24 cellular contexts compared by ENCODE assay signal in the genomic region with DNA sequence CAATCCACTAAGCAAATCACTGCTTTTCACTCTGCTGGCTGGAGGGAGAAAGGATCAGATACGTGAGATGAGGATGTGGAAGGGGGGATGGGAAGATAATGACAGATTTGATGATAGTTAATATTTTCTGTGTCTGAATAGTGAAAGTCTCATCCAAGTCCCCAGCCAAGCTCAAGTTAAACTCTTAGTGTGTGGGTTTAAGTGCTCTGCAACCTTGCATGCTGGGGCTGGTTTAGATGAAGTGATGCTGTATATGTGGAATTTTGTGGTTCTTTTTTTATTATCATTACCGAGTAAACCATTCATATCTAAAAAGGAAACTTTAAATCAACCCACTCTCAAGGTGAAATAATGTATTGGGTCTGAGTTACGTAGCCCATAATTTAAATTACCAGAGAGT.
DNase-seq lines count a peak whose midpoint lies in the region; ATAC-seq, FAIRE-seq and TF ChIP-seq lines count a peak whose summit lies in the region.
"Had no signal": no experiment of that assay in that cellular context is flagged by ENCODE, and none has a peak within 500 bp of the region (broad histone marks: within the 10 kb centered on the region; RNA-seq: fewer than 3 reads in every experiment).

No MANE protein-coding gene starts in this region.

- CTCF ChIA-PET in H1 (lab: Charles Lee; ENCODE audit: partially characterized antibody): no interaction called here

- TF ChIP-seq EP300 in H1 (IDR thresholded peaks at IDR 0.05; ENCODE audit: borderline replicate concordance in 1 of 2, low read depth in 2 of 2, low read length in 2 of 2) (no peak), suprapubic skin (IDR thresholded peaks at IDR 0.05) (no peak)

- no peak overlapping the region for H2BK5ac ChIP-seq in H1 (ENCODE audit: low read depth, low read length)

- H3K9me3 ChIP-seq in RWPE2 (ENCODE audit: severe bottlenecking) (no peaks in the 10 kb centered on the region), H1 (ENCODE audit: insufficient read depth in 2 of 2, low read depth in 1 of 2, low read length in 1 of 2) (no peaks in the 10 kb centered on the region), suprapubic skin (no peaks in the 10 kb centered on the region)
- H3K9me3 ChIP-seq: BE2C, Caco-2 had no signal

- H3K4me3 Mint-ChIP-seq in activated T-cell treated with anti-CD3 and anti-CD28 coated beads, Interleukin-2, amount 50 U/mL, for 24 hours: no peak overlapping the region
- H3K4me3 Mint-ChIP-seq: CD4-positive, alpha-beta T cell; T-cell had no signal

- no peaks in the 10 kb centered on the region for H3K36me3 Mint-ChIP-seq in activated T-cell treated with anti-CD3 and anti-CD28 coated beads, Interleukin-2, amount 50 U/mL, for 24 hours (ENCODE audit: low read depth)
- H3K36me3 Mint-ChIP-seq: T-cell had no signal

- H3K18ac ChIP-seq in H1 (ENCODE audit: extremely low read depth, low read length): no peak overlapping the region

- no peaks in the 10 kb centered on the region for H3K79me1 ChIP-seq in H1 (ENCODE audit: low read depth, low read length)

- H4K5ac ChIP-seq in H1 (ENCODE audit: insufficient read length, low read depth, low read length): no peak overlapping the region

- no peak overlapping the region for H3K4me3 ChIP-seq in RWPE2 (ENCODE audit: severe bottlenecking)
- H3K4me3 ChIP-seq in H1 (ENCODE audit: extremely low read depth in 1 of 4, insufficient read depth in 2 of 4, low read depth in 3 of 4, low read length in 4 of 4): no peak overlapping the region
- no peak overlapping the region for H3K4me3 ChIP-seq in suprapubic skin

- no peak overlapping the region for H2BK12ac ChIP-seq in H1 (ENCODE audit: low read depth, low read length)

- no peak overlapping the region for H2AK5ac ChIP-seq in H1 (ENCODE audit: low read depth, low read length)

- H4K91ac ChIP-seq in H1 (replicated peaks; ENCODE audit: insufficient read length, low read length): no peak overlapping the region

- no peaks in the 10 kb centered on the region for H3K27me3 ChIP-seq in RWPE2 (ENCODE audit: insufficient read depth, poor library complexity, severe bottlenecking)
- H3K27me3 ChIP-seq in H1 (replicated peaks in 1 of 4; ENCODE audit: control insufficient read depth in 3 of 4, extremely low read depth in 1 of 4, insufficient read depth in 3 of 4, low read length in 3 of 4): no peaks in the 10 kb centered on the region
- H3K27me3 ChIP-seq in suprapubic skin: no peaks in the 10 kb centered on the region
- H3K27me3 ChIP-seq: BE2C had no signal

- TF ChIP-seq CTCF in RWPE2 (IDR thresholded peaks at IDR 0.05; ENCODE audit: poor library complexity, severe bottlenecking) (no peak), H1 (IDR thresholded peaks at IDR 0.05; ENCODE audit: control extremely low read depth in 1 of 3, insufficient read depth in 1 of 3, low read depth in 1 of 3, low read length in 3 of 3) (no peak), suprapubic skin (IDR thresholded peaks at IDR 0.05) (no peak)

- peaks cover 13% of the 10 kb centered on the region for H3K4me1 ChIP-seq in RWPE2 (ENCODE audit: insufficient read depth, poor library complexity, severe bottlenecking)
- H3K4me1 ChIP-seq in H1 (replicated peaks in 1 of 4; ENCODE audit: control insufficient read depth in 3 of 4, insufficient read depth in 4 of 4, low read length in 3 of 4): no peaks in the 10 kb centered on the region; a peak in 1 of 7 replicates
- peaks cover 2% of the 10 kb centered on the region for H3K4me1 ChIP-seq in suprapubic skin
- H3K4me1 ChIP-seq: BE2C, Caco-2 had no signal

- DNase-seq in GM03348 (ENCODE audit: low spot score) (peak; percentile 16), RWPE2 (ENCODE audit: low spot score) (no peak), H1 (ENCODE audit: low read depth in 1 of 2, low spot score in 2 of 2) (no peak), suprapubic skin (ENCODE audit: low spot score in 2 of 2) (no peak), NCI-H128 (lab: John Stamatoyannopoulos, UW; ENCODE audit: unreplicated experiment) (no peak)
- no peak for DNase-seq in activated T-cell treated with anti-CD3 and anti-CD28 coated beads, Interleukin-2, amount 50 U/mL, for 24 hours
- DNase-seq: BE2C; Caco-2; CD4-positive, alpha-beta T cell; DMS153; GOT3; KG1; MV-4-11; NCI-H1417 treated with DMSO at 0.1 percent for 48 hours; NCI-H187 treated with DMSO at 0.1 percent for 48 hours; NCI-H2227 treated with DMSO at 0.1 percent for 48 hours; NCI-H524; NCI-H82; OCI-M1; SHP77 treated with DMSO at 0.1 percent for 48 hours; T-cell had no signal

- no peak overlapping the region for H3K14ac ChIP-seq in H1 (ENCODE audit: insufficient read length)

- H3K27ac ChIP-seq in RWPE2 (ENCODE audit: poor library complexity, severe bottlenecking) (peak overlapping the region; percentile 55), H1 (ENCODE audit: low read depth, low read length) (no peak overlapping the region), suprapubic skin (peak overlapping the region; percentile 9)

- no peak for TF ChIP-seq RAD21 in H1 (IDR thresholded peaks at IDR 0.05 in 1 of 2, conservative IDR thresholded peaks at IDR 0.05 in 1 of 2; ENCODE audit: low read depth in 2 of 2, low read length in 2 of 2)

- no peaks in the 10 kb centered on the region for H3K79me2 ChIP-seq in H1 (ENCODE audit: control insufficient read depth in 1 of 2, insufficient read depth in 2 of 2, low read length in 2 of 2)

- H3K9ac ChIP-seq in H1 (replicated peaks in 1 of 4; ENCODE audit: extremely low read depth in 1 of 4, low read depth in 3 of 4, low read length in 3 of 4): no peak overlapping the region

- H3K56ac ChIP-seq in H1 (replicated peaks; ENCODE audit: insufficient read length, low read depth, low read length): no peak overlapping the region

- H3K23ac ChIP-seq in H1 (ENCODE audit: insufficient read length): no peak overlapping the region

- no peaks in the 10 kb centered on the region for H3K27me3 Mint-ChIP-seq in activated T-cell treated with anti-CD3 and anti-CD28 coated beads, Interleukin-2, amount 50 U/mL, for 24 hours
- H3K27me3 Mint-ChIP-seq: CD4-positive, alpha-beta T cell; T-cell had no signal

- no peak overlapping the region for H2BK120ac ChIP-seq in H1 (replicated peaks; ENCODE audit: low read depth, low read length)

- H3K23me2 ChIP-seq in H1 (ENCODE audit: low read depth, low read length): no peaks in the 10 kb centered on the region

- H3K36me3 ChIP-seq in RWPE2 (ENCODE audit: low read depth) (no peaks in the 10 kb centered on the region), H1 (ENCODE audit: control insufficient read depth in 2 of 4, insufficient read depth in 4 of 4, low read length in 3 of 4) (no peaks in the 10 kb centered on the region), suprapubic skin (no peaks in the 10 kb centered on the region)
- H3K36me3 ChIP-seq: BE2C had no signal

- POLR2A ChIA-PET in H1 (lab: Charles Lee; ENCODE audit: partially characterized antibody): no interaction called here

- no peak overlapping the region for H2BK20ac ChIP-seq in H1 (ENCODE audit: low read length)

- H3K9me3 Mint-ChIP-seq in activated T-cell treated with anti-CD3 and anti-CD28 coated beads, Interleukin-2, amount 50 U/mL, for 24 hours: no peaks in the 10 kb centered on the region
- H3K9me3 Mint-ChIP-seq: CD4-positive, alpha-beta T cell; T-cell had no signal

- WGBS in H1 (ENCODE audit: extremely low coverage in 1 of 2, insufficient coverage in 1 of 2, insufficient read length in 1 of 2, insufficient replicate concordance in 2 of 2, low coverage in 1 of 2, low lambda C conversion rate in 2 of 2, missing lambda C conversion rate in 1 of 2), 2 experiments: 88 to 100% methylated on average over 1 to 3 of the region's 3 CpGs
- 33% methylated on average over 3 of the region's 3 CpGs for WGBS in suprapubic skin

- no peak for FAIRE-seq in H1 (lab: Jason Lieb, UNC)
- FAIRE-seq: HepG2 had no signal

- H2AFZ ChIP-seq in H1 (ENCODE audit: low read length): peak overlapping the region; percentile 32; the same call in 1 of the 2 replicates

- no peaks in the 10 kb centered on the region for H4K20me1 ChIP-seq in H1 (replicated peaks in 1 of 2; ENCODE audit: control insufficient read depth in 1 of 2, insufficient read depth in 2 of 2, low read length in 2 of 2)

- peaks cover 35% of the 10 kb centered on the region for H3K4me1 Mint-ChIP-seq in activated T-cell treated with anti-CD3 and anti-CD28 coated beads, Interleukin-2, amount 50 U/mL, for 24 hours (ENCODE audit: low read depth)

- no peak overlapping the region for H3K27ac Mint-ChIP-seq in activated T-cell treated with anti-CD3 and anti-CD28 coated beads, Interleukin-2, amount 50 U/mL, for 24 hours
- H3K27ac Mint-ChIP-seq: CD4-positive, alpha-beta T cell; T-cell had no signal

- ATAC-seq in RWPE2 (ENCODE audit: low read depth): peak; percentile 66; the same call in 2 of the 3 replicates
- no peak for ATAC-seq in HG02885 (IDR thresholded peaks at IDR 0.05; ENCODE audit: poor library complexity, unreplicated experiment)
- ATAC-seq: HepG2, SK-N-SH treated with all-trans-retinoic acid at 6 μM for 48 hours, T-cell had no signal

- no peak overlapping the region for H3K4ac ChIP-seq in H1 (replicated peaks; ENCODE audit: insufficient read length, low read depth, low read length)

- TF ChIP-seq POLR2A in H1 (IDR thresholded peaks at IDR 0.05; ENCODE audit: control extremely low read depth in 1 of 2, low read depth in 2 of 2, low read length in 2 of 2) (no peak), suprapubic skin (IDR thresholded peaks at IDR 0.05) (no peak)

- no peak overlapping the region for H3K4me2 ChIP-seq in H1 (ENCODE audit: insufficient read depth in 1 of 2, low read depth in 2 of 2, low read length in 2 of 2)

- no peak overlapping the region for H2BK15ac ChIP-seq in H1 (ENCODE audit: low read length)

- H4K8ac ChIP-seq in H1 (ENCODE audit: extremely low read depth, insufficient read depth, low read length): no peak overlapping the region

TF ChIP-seq in H1, 55 proteins besides CTCF, POLR2A, EP300 and RAD21:
- TF ChIP-seq, protein P1, sequence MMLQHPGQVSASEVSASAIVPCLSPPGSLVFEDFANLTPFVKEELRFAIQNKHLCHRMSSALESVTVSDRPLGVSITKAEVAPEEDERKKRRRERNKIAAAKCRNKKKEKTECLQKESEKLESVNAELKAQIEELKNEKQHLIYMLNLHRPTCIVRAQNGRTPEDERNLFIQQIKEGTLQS (IDR thresholded peaks at IDR 0.05; ENCODE audit: insufficient read depth, low read depth, low read length): no peak
- TF ChIP-seq, protein P2, sequence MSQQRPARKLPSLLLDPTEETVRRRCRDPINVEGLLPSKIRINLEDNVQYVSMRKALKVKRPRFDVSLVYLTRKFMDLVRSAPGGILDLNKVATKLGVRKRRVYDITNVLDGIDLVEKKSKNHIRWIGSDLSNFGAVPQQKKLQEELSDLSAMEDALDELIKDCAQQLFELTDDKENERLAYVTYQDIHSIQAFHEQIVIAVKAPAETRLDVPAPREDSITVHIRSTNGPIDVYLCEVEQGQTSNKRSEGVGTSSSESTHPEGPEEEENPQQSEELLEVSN (IDR thresholded peaks at IDR 0.05): no peak
TF ChIP-seq in H1: peak in this region for 0.
